1 cellular context compared by ENCODE assay signal in genomic region chr10:72277340-72277995, GRCh38.
TF ChIP-seq lines count a peak whose summit lies in the region.

No MANE protein-coding gene starts in this region.

TF ChIP-seq in HepG2, 621 proteins besides CTCF, POLR2A, EP300 and RAD21 (continued from another document and continues in another):
- TF ChIP-seq ZBTB3 (CRISPR knock-in tag; IDR thresholded peaks at IDR 0.05; ENCODE audit: borderline replicate concordance, low read depth) (no peak), NFKBIZ (CRISPR knock-in tag; IDR thresholded peaks at IDR 0.05) (no peak), NFATC3 (CRISPR knock-in tag; IDR thresholded peaks at IDR 0.05) (no peak), AKNA (CRISPR knock-in tag; IDR thresholded peaks at IDR 0.05; ENCODE audit: borderline replicate concordance) (no peak), ELK4 (CRISPR knock-in tag; IDR thresholded peaks at IDR 0.05; ENCODE audit: borderline replicate concordance) (no peak), SNAPC2 (CRISPR knock-in tag; IDR thresholded peaks at IDR 0.05) (no peak), ZNF407 (CRISPR knock-in tag; IDR thresholded peaks at IDR 0.05; ENCODE audit: not compliant biosample characterization) (no peak), NFE2L2 (IDR thresholded peaks at IDR 0.05; ENCODE audit: low read length) (no peak), GATAD2A (CRISPR knock-in tag; IDR thresholded peaks at IDR 0.05) (no peak), KDM1A (CRISPR knock-in tag; IDR thresholded peaks at IDR 0.05) (no peak), ZNF256 (CRISPR knock-in tag; conservative IDR thresholded peaks at IDR 0.05) (no peak), ATM (IDR thresholded peaks at IDR 0.05; ENCODE audit: borderline replicate concordance) (no peak), FIP1L1 (IDR thresholded peaks at IDR 0.05; ENCODE audit: borderline replicate concordance, insufficient read depth, low read depth, low read length) (0 out of 2 replicates have a peak, but pooled peaks have one; percentile 27), RARA (CRISPR knock-in tag; IDR thresholded peaks at IDR 0.05) (no peak), ZNF318 (CRISPR knock-in tag; IDR thresholded peaks at IDR 0.05) (no peak), ZNF564 (CRISPR knock-in tag; IDR thresholded peaks at IDR 0.05) (no peak), DRAP1 (CRISPR knock-in tag; IDR thresholded peaks at IDR 0.05) (0 out of 2 replicates have a peak, but pooled peaks have one; percentile 3), THAP8 (CRISPR knock-in tag; IDR thresholded peaks at IDR 0.05; ENCODE audit: borderline replicate concordance) (no peak), KAT2B (IDR thresholded peaks at IDR 0.05; ENCODE audit: borderline replicate concordance, low read depth, low read length) (no peak), BCLAF1 (IDR thresholded peaks at IDR 0.05) (no peak), HIVEP1 (CRISPR knock-in tag; IDR thresholded peaks at IDR 0.05) (no peak)
